Comparison of ENCODE assay signal across 10 cellular contexts in genomic region chr10:30813872-30814471, GRCh38.
DNase-seq lines count a peak whose midpoint lies in the region; ATAC-seq and TF ChIP-seq lines count a peak whose summit lies in the region.
"Had no signal": no experiment of that assay in that cellular context is flagged by ENCODE, and none has a peak within 500 bp of the region (broad histone marks: within the 10 kb centered on the region; RNA-seq: fewer than 3 reads in every experiment).

No MANE protein-coding gene starts in this region.

- no peak for TF ChIP-seq POLR2A in esophagus squamous epithelium (IDR thresholded peaks at IDR 0.05)

- ATAC-seq in GM18909 (IDR thresholded peaks at IDR 0.05; ENCODE audit: poor library complexity, unreplicated experiment): no peak

- H3K4me1 ChIP-seq in esophagus squamous epithelium (peaks cover 3 to 65% (median 38%) of the 10 kb centered on the region in 3 donors), HAP-1 (no peaks in the 10 kb centered on the region)

- H3K9me3 Mint-ChIP-seq in immature natural killer cell: no peaks in the 10 kb centered on the region

- H3K27me3 ChIP-seq in esophagus squamous epithelium: peaks cover 0 to 17% (median 0%) of the 10 kb centered on the region in 4 donors
- H3K27me3 ChIP-seq in HAP-1 (ENCODE audit: low read depth): no peaks in the 10 kb centered on the region

- DNase-seq in NCI-H748 (lab: John Stamatoyannopoulos, UW; ENCODE audit: unreplicated experiment) (peak; percentile 41), NCI-H748 treated with DMSO at 0.1 percent for 48 hours (lab: John Stamatoyannopoulos, UW) (no peak), NCI-H774 (lab: John Stamatoyannopoulos, UW) (peak; percentile 63), esophagus squamous epithelium (lab: John Stamatoyannopoulos, UW) (no peak), stromal cell of bone marrow (ENCODE audit: low read depth) (peak; percentile 56), immature natural killer cell (no peak), HAP-1 (ENCODE audit: low spot score in 2 of 2) (no peak)
- DNase-seq: caudate nucleus had no signal

- H3K27me3 Mint-ChIP-seq in immature natural killer cell (ENCODE audit: low read depth in 3 of 3): peaks cover 0 to 4% (median 4%) of the 10 kb centered on the region in 3 donors

- H3K36me3 Mint-ChIP-seq in immature natural killer cell: no peaks in the 10 kb centered on the region

- H3K9me3 ChIP-seq in esophagus squamous epithelium (no peaks in the 10 kb centered on the region), HAP-1 (no peaks in the 10 kb centered on the region)

- H3K4me3 Mint-ChIP-seq in immature natural killer cell: no peak overlapping the region
- H3K4me3 Mint-ChIP-seq: B cell had no signal

- peak overlapping the region in 3 of 4 donors; percentile 23 to 86 (median 84) for H3K27ac ChIP-seq in esophagus squamous epithelium

- intact Hi-C loops in esophagus squamous epithelium (cut with DNase I): no loop called here

- H3K36me3 ChIP-seq in esophagus squamous epithelium (no peaks in the 10 kb centered on the region), HAP-1 (replicated peaks) (no peaks in the 10 kb centered on the region)

- no peak overlapping the region for H3K27ac Mint-ChIP-seq in immature natural killer cell
- H3K27ac Mint-ChIP-seq: B cell had no signal

- TF ChIP-seq CTCF in esophagus squamous epithelium (IDR thresholded peaks at IDR 0.05): no peak

- in situ Hi-C loops in HAP-1 (cut with MboI; ENCODE audit: low sequenced_read_pairs): no loop called here

- H3K4me3 ChIP-seq in esophagus squamous epithelium (no peak overlapping the region), HAP-1 (no peak overlapping the region)

- H3K4me1 Mint-ChIP-seq in immature natural killer cell: peaks cover 3 to 7% of the 10 kb centered on the region in 2 donors
- H3K4me1 Mint-ChIP-seq: B cell had no signal

- WGBS in esophagus squamous epithelium, 2 donors: 67 to 90% methylated on average over 1 of the region's 1 CpG

Comparison
In these comparisons a context has a peak if more than half of its experiments do, and no peak if none do; other contexts are left out.
1. DNase-seq: peak in NCI-H748 (single experiment), NCI-H774 (single experiment) and stromal cell of bone marrow (single experiment); none in NCI-H748 treated with DMSO at 0.1 percent for 48 hours (single experiment), esophagus squamous epithelium (single experiment), immature natural killer cell (0 of 3) and HAP-1 (0 of 2).